In genomic region chr17:79845601-79845949, GRCh38 we compare ENCODE assay signal across 10 cellular contexts. TPM values are rescaled to one million over a fixed set of nuclear protein-coding genes. Genes with fewer than 3 reads are reported as not detected.
A peak's percentile ranks its signal among the peaks of the same experiment; 100 is the strongest.
DNase-seq lines count a peak whose midpoint lies in the region; ATAC-seq and TF ChIP-seq lines count a peak whose summit lies in the region.
"Had no signal": no experiment of that assay in that cellular context is flagged by ENCODE, and none has a peak within 500 bp of the region (broad histone marks: within the 10 kb centered on the region; RNA-seq: fewer than 3 reads in every experiment).

No MANE protein-coding gene starts in this region.

- peaks cover 49% of the 10 kb centered on the region for H3K4me1 ChIP-seq in body of pancreas

- TF ChIP-seq CTCF in 22Rv1 (IDR thresholded peaks at IDR 0.05) (no peak), body of pancreas (IDR thresholded peaks at IDR 0.05) (no peak)

- H3K27me3 ChIP-seq in body of pancreas = peaks cover 0 to 28% of the 10 kb centered on the region in 2 donors

- DNase-seq in KBM-7 (peak; percentile 81), body of pancreas (no peak), medulla oblongata (ENCODE audit: extremely low spot score) (peak; percentile 64)
- no peak for DNase-seq in activated naive CD4-positive, alpha-beta T cell (lab: John Stamatoyannopoulos, UW)
- DNase-seq: KG1 had no signal

- no peak overlapping the region for H3K4me3 ChIP-seq in body of pancreas

- H3K27ac ChIP-seq in 22Rv1 (peak overlapping the region; percentile 63; the same call in 1 of the 2 replicates), body of pancreas (peak overlapping the region in 3 of 4 donors; percentile 55 to 74 (median 61))
- H3K27ac ChIP-seq: epithelial cell of prostate had no signal

- TF ChIP-seq POLR2A in body of pancreas (IDR thresholded peaks at IDR 0.05) = no peak

- H3K9me3 ChIP-seq in body of pancreas = no peaks in the 10 kb centered on the region

- intact Hi-C loops in body of pancreas (cut with DNase I) = loop anchor here (5.0 to 10.0 kb wide), 2 partner anchors 51 to 72 kb away; partner anchors contain the start of gene CBX8

- ATAC-seq in body of pancreas = no peak
- ATAC-seq in HG03521 (IDR thresholded peaks at IDR 0.05; ENCODE audit: unreplicated experiment) = no peak
- no peak for ATAC-seq in GM18511 (IDR thresholded peaks at IDR 0.05; ENCODE audit: unreplicated experiment)
- no peak for ATAC-seq in GM19452 (IDR thresholded peaks at IDR 0.05; ENCODE audit: unreplicated experiment)

- in situ Hi-C loops in KBM-7 (cut with MboI; ENCODE audit: low pct_unique_long_range_greater_than_20kb, low sequenced_read_pairs) = no loop called here

- 42 to 61% methylated on average over 7 of the region's 7 CpGs for WGBS in body of pancreas, 2 donors

- no peaks in the 10 kb centered on the region for H3K36me3 ChIP-seq in body of pancreas (replicated peaks in 1 of 2; ENCODE audit: insufficient read depth in 1 of 2, low read depth in 2 of 2)

RNA-seq across cellular contexts. Expression of gene CBX4, which starts 6.3 kb away (rescaled TPM):
- 10 to 100 TPM; 15.6 to 17.8 TPM for total RNA-seq in body of pancreas

RNA-seq across cellular contexts. Expression of gene CBX8, which starts 48.7 kb away (rescaled TPM):
- 1 to 10 TPM; 1.6 to 1.8 TPM for total RNA-seq in body of pancreas

Comparison
In these comparisons a context has a peak if more than half of its experiments do, and no peak if none do; other contexts are left out.
1. DNase-seq: peak in KBM-7 (single experiment) and medulla oblongata (single experiment); none in body of pancreas (0 of 4) and activated naive CD4-positive, alpha-beta T cell (0 of 4).